In genomic region chr1:6365047-6365446, GRCh38 we compare ENCODE assay signal across 12 cellular contexts. TPM values are rescaled to one million over a fixed set of nuclear protein-coding genes. Genes with fewer than 3 reads are reported as not detected.
DNase-seq lines count a peak whose midpoint lies in the region; ATAC-seq, FAIRE-seq and TF ChIP-seq lines count a peak whose summit lies in the region.
"Had no signal": no experiment of that assay in that cellular context is flagged by ENCODE, and none has a peak within 500 bp of the region (broad histone marks: within the 10 kb centered on the region; RNA-seq: fewer than 3 reads in every experiment).

No MANE protein-coding gene starts in this region.

- ATAC-seq in PC-3 (peak; percentile 56), GM12878 (peak; percentile 65), HG03354 (IDR thresholded peaks at IDR 0.05; ENCODE audit: poor library complexity, severe bottlenecking, unreplicated experiment) (no peak)
- ATAC-seq: gastrocnemius medialis, left colon had no signal

- H3K9ac ChIP-seq in PC-3 (ENCODE audit: low read length) (no peak overlapping the region), GM12878 (ENCODE audit: control insufficient read depth, insufficient read depth, low read length) (no peak overlapping the region)

- RAD21 ChIA-PET in GM12878 (lab: Charles Lee; ENCODE audit: unreplicated experiment), result no interaction called here

- no peak overlapping the region for H3K4me2 ChIP-seq in PC-3 (ENCODE audit: low read length)
- no peak overlapping the region for H3K4me2 ChIP-seq in GM12878 (ENCODE audit: control insufficient read depth, insufficient read depth)

- H3K4me1 ChIP-seq in PC-3 (ENCODE audit: insufficient read depth, low read length) (no peaks in the 10 kb centered on the region), GM12878 (ENCODE audit: control insufficient read depth, insufficient read depth, low read length) (peaks cover 7% of the 10 kb centered on the region), ascending aorta (peaks cover 1 to 24% of the 10 kb centered on the region in 2 donors)
- H3K4me1 ChIP-seq: gastrocnemius medialis had no signal

- H3K27me3 ChIP-seq in PC-3 (ENCODE audit: low read length), result no peaks in the 10 kb centered on the region
- no peaks in the 10 kb centered on the region for H3K27me3 ChIP-seq in GM12878 (replicated peaks in 1 of 2; ENCODE audit: control insufficient read depth in 2 of 2, insufficient read depth in 2 of 2, low read length in 1 of 2)
- H3K27me3 ChIP-seq in ascending aorta, result no peaks in the 10 kb centered on the region
- H3K27me3 ChIP-seq: gastrocnemius medialis had no signal

- POLR2A ChIA-PET in PC-3 (lab: Charles Lee; ENCODE audit: unreplicated experiment) (no interaction called here), GM12878 (lab: Charles Lee) (interaction anchor here (0.7 kb wide), 1 partner anchor 30 kb away, joined by 6 read pairs; no protein-coding TSS in a partner anchor)

- CTCF ChIA-PET in PC-3 (lab: Charles Lee) (interaction anchor here (0.7 kb wide), 1 partner anchor 37 kb away, joined by 3 read pairs; no protein-coding TSS in a partner anchor), GM12878 (lab: Yijun Ruan, JAX) (interaction anchor here (15.2 kb wide), 1 partner anchor 34 kb away, joined by 276 read pairs; the partner anchor contains the start of gene ACOT7)

- no peak for TF ChIP-seq CTCF in PC-3 (conservative IDR thresholded peaks at IDR 0.05; ENCODE audit: low read depth, low read length)
- TF ChIP-seq CTCF in GM12878 (IDR thresholded peaks at IDR 0.05 in 2 of 3, conservative IDR thresholded peaks at IDR 0.05 in 1 of 3; ENCODE audit: control insufficient read depth in 2 of 3, extremely low read depth in 1 of 3, insufficient read depth in 1 of 3, low read depth in 3 of 3, low read length in 3 of 3), result no peak
- TF ChIP-seq CTCF in lower leg skin (IDR thresholded peaks at IDR 0.05), result no peak
- TF ChIP-seq CTCF in ascending aorta (IDR thresholded peaks at IDR 0.05), result no peak

- H2AFZ ChIP-seq in PC-3 (ENCODE audit: low read length), result no peak overlapping the region
- no peak overlapping the region for H2AFZ ChIP-seq in GM12878 (ENCODE audit: control insufficient read depth, low read depth, low read length)

- DNase-seq in PC-3, result peak; percentile 29
- DNase-seq in activated CD4-positive, alpha-beta T cell treated with anti-CD3 and anti-CD28 coated beads, Interleukin-2, amount 10 ng/mL, durations not matched to agents 24 days and 14 days, result peak; percentile 80
- DNase-seq in GM12878 (ENCODE audit: low read depth, low spot score), result no peak
- peak; percentile 18 for DNase-seq in stimulated activated CD4-positive, alpha-beta T cell treated with anti-CD3 and anti-CD28 coated beads, Interleukin-2, amount 100 ng/mL, for 4 hours (ENCODE audit: low read depth)
- no peak for DNase-seq in lower leg skin (ENCODE audit: low spot score in 2 of 2)
- DNase-seq in D341Med (ENCODE audit: low spot score), result no peak
- no peak for DNase-seq in ascending aorta (ENCODE audit: low spot score in 2 of 2)
- DNase-seq: cortex of kidney, gastrocnemius medialis, left colon, NCI-H1092 had no signal

- no peak for FAIRE-seq in GM12878 (lab: Jason Lieb, UNC)

- TF ChIP-seq POLR2A in GM12878 (IDR thresholded peaks at IDR 0.05; ENCODE audit: low read depth, low read length) (no peak), lower leg skin (IDR thresholded peaks at IDR 0.05) (no peak)

- no peaks in the 10 kb centered on the region for H3F3A ChIP-seq in PC-3 (ENCODE audit: low read length, unreplicated experiment)

- H3K27me3 Mint-ChIP-seq in activated CD4-positive, alpha-beta T cell treated with anti-CD3 and anti-CD28 coated beads, Interleukin-2, amount 10 ng/mL, durations not matched to agents 24 days and 14 days, result no peaks in the 10 kb centered on the region

- H3K27ac ChIP-seq in PC-3 (ENCODE audit: low read length) (no peak overlapping the region), GM12878 (ENCODE audit: control insufficient read depth, insufficient read depth) (no peak overlapping the region), ascending aorta (no peak overlapping the region)
- H3K27ac ChIP-seq: gastrocnemius medialis had no signal

- peak overlapping the region; percentile 14 for H3K27ac Mint-ChIP-seq in activated CD4-positive, alpha-beta T cell treated with anti-CD3 and anti-CD28 coated beads, Interleukin-2, amount 10 ng/mL, durations not matched to agents 24 days and 14 days

- H3K36me3 Mint-ChIP-seq in activated CD4-positive, alpha-beta T cell treated with anti-CD3 and anti-CD28 coated beads, Interleukin-2, amount 10 ng/mL, durations not matched to agents 24 days and 14 days (ENCODE audit: low read depth), result peaks cover 17% of the 10 kb centered on the region

- peaks cover 23% of the 10 kb centered on the region for H3K4me1 Mint-ChIP-seq in activated CD4-positive, alpha-beta T cell treated with anti-CD3 and anti-CD28 coated beads, Interleukin-2, amount 10 ng/mL, durations not matched to agents 24 days and 14 days

- BruUV-seq in PC-3 (replicated peaks; lab: Mats Ljungman, UMichigan) (no TSS peak), GM12878 (replicated peaks; lab: Mats Ljungman, UMichigan) (no TSS peak)

- intact Hi-C loops in PC-3 (cut with micrococcal nuclease), result no loop called here
- intact Hi-C loops in activated CD4-positive, alpha-beta T cell treated with anti-CD3 and anti-CD28 coated beads, Interleukin-2, amount 10 ng/mL, durations not matched to agents 24 days and 14 days (cut with micrococcal nuclease), result no loop called here
- intact Hi-C loops in GM12878 (cut with micrococcal nuclease; ENCODE audit: unreplicated experiment), result no loop called here
- intact Hi-C loops in lower leg skin (cut with DNase I; ENCODE audit: low total_unique reads), result loop anchor here (5.0 kb wide), 1 partner anchor 42 kb away; no protein-coding TSS in a partner anchor
- intact Hi-C loops in ascending aorta (cut with DNase I), result no loop called here

- H4K20me1 ChIP-seq in PC-3 (ENCODE audit: low read length), result no peaks in the 10 kb centered on the region
- no peaks in the 10 kb centered on the region for H4K20me1 ChIP-seq in GM12878 (ENCODE audit: control insufficient read depth, insufficient read depth)

- no peaks in the 10 kb centered on the region for H3K9me2 ChIP-seq in PC-3 (replicated peaks; ENCODE audit: low read length)

- no peak for TF ChIP-seq RAD21 in GM12878 (IDR thresholded peaks at IDR 0.05; ENCODE audit: insufficient read depth, low read depth, low read length)

- SMC1A ChIA-PET in GM12878 (lab: Charles Lee; ENCODE audit: uncharacterized antibody, unreplicated experiment), result no interaction called here

- 64% methylated on average over 5 of the region's 5 CpGs for WGBS in GM12878 (ENCODE audit: insufficient coverage, insufficient replicate concordance, low lambda C conversion rate, missing lambda C conversion rate)
- 45 to 65% methylated on average over 5 of the region's 5 CpGs for WGBS in lower leg skin, 2 donors

- H3K79me2 ChIP-seq in PC-3 (ENCODE audit: low read length), result peaks cover 49% of the 10 kb centered on the region
- peaks cover 8% of the 10 kb centered on the region for H3K79me2 ChIP-seq in GM12878 (ENCODE audit: control insufficient read depth, insufficient read depth, low read length)

- H3K9me3 ChIP-seq in PC-3 (ENCODE audit: low read length), result no peaks in the 10 kb centered on the region
- peaks cover 5% of the 10 kb centered on the region; the same call in 1 of the 3 replicates for H3K9me3 ChIP-seq in GM12878 (replicated peaks; ENCODE audit: control insufficient read depth, insufficient read depth, low read length)
- no peaks in the 10 kb centered on the region for H3K9me3 ChIP-seq in ascending aorta
- H3K9me3 ChIP-seq: gastrocnemius medialis had no signal

- no peak for TF ChIP-seq EP300 in GM12878 (IDR thresholded peaks at IDR 0.05; ENCODE audit: borderline replicate concordance in 1 of 2, control insufficient read depth in 1 of 2, low read depth in 2 of 2, low read length in 2 of 2)

- H3K36me3 ChIP-seq in PC-3 (ENCODE audit: low read depth, low read length) (no peaks in the 10 kb centered on the region; the same call in 1 of the 2 replicates), GM12878 (ENCODE audit: control insufficient read depth in 2 of 2, insufficient read depth in 2 of 2, low read length in 1 of 2) (peaks cover 0 to 5% of the 10 kb centered on the region in 2 experiments; a peak in 1 of 4 replicates), ascending aorta (no peaks in the 10 kb centered on the region)
- H3K36me3 ChIP-seq: gastrocnemius medialis had no signal

- no peak overlapping the region for H3K4me3 ChIP-seq in PC-3 (ENCODE audit: low read length)
- no peak overlapping the region for H3K4me3 ChIP-seq in GM12878
- H3K4me3 ChIP-seq in lower leg skin (ENCODE audit: low read depth, poor library complexity, severe bottlenecking), result no peak overlapping the region
- no peak overlapping the region for H3K4me3 ChIP-seq in ascending aorta
- H3K4me3 ChIP-seq: gastrocnemius medialis had no signal

- H3K9me3 Mint-ChIP-seq in activated CD4-positive, alpha-beta T cell treated with anti-CD3 and anti-CD28 coated beads, Interleukin-2, amount 10 ng/mL, durations not matched to agents 24 days and 14 days, result no peaks in the 10 kb centered on the region

- peak overlapping the region; percentile 1 for H3K4me3 Mint-ChIP-seq in activated CD4-positive, alpha-beta T cell treated with anti-CD3 and anti-CD28 coated beads, Interleukin-2, amount 10 ng/mL, durations not matched to agents 24 days and 14 days

- in situ Hi-C loops in GM12878 (cut with MboI), result no loop called here

RNA-seq across cellular contexts. Expression of gene ACOT7, which starts 28.5 kb away (rescaled TPM):
- total RNA-seq in PC-3 (2014; rRNA removed) (164 and 165 TPM in 2 replicates), GM12878 (2014; rRNA removed) (46.8 and 58.7 TPM in 2 replicates), GM12878 (2014; rRNA removed; fragmentation: Illumina TruSeq; extraction: Trizol) (26.2 and 26.6 TPM in 2 replicates), GM12878 (2021) (96.9 and 106 TPM in 2 replicates), lower leg skin (10 to 100 TPM; 21.1 to 27.7 (median 24.6) TPM), ascending aorta (16.1 TPM)
- total RNA-seq in activated CD4-positive, alpha-beta T cell treated with anti-CD3 and anti-CD28 coated beads, Interleukin-2, amount 10 ng/mL, durations not matched to agents 24 days and 14 days, result 133 and 136 TPM in 2 replicates
- 10.4 and 10.7 TPM in 2 replicates for total RNA-seq in GM12878 (2013; cell fraction: nucleolus; rRNA removed)
- 21.4 TPM for polyA plus RNA-seq in GM12878 (2011; ENCODE audit: low read depth)
- polyA plus RNA-seq in GM12878 (2011; rRNA removed) (25.1 and 63.8 TPM in 2 replicates), GM12878 (2014; fragmentation: Illumina TruSeq; extraction: Trizol) (15.6 and 47.8 TPM in 2 replicates), GM12878 (2014; fragmentation: Nextera tagmentation; extraction: Ambion mirVana) (10 to 100 TPM in 1 of 2 experiments, 1 to 10 TPM in 1; 8.9 to 20.2 TPM), GM12878 (2014; rRNA removed) (91.3 and 95.0 TPM in 2 replicates), GM12878 (2016; fragmentation: Nextera tagmentation; extraction: Ambion mirVana) (100 to 1,000 TPM; 190 to 206 TPM)
- polyA plus RNA-seq in GM12878 (2011; cell fraction: cytosol; rRNA removed), result 78.3 and 91.7 TPM in 2 replicates
- 66.6 and 118 TPM in 2 replicates for polyA plus RNA-seq in GM12878 (2011; cell fraction: nucleus; rRNA removed)
- polyA plus RNA-seq in GM12878 (2012), result 40.9 and 50.2 TPM in 2 replicates
- 48.9 and 64.2 TPM in 2 replicates for polyA minus RNA-seq in GM12878 (2011; rRNA and poly(A)+ RNA removed)
- 20.3 and 20.8 TPM in 2 replicates for polyA minus RNA-seq in GM12878 (2011; cell fraction: cytosol; rRNA and poly(A)+ RNA removed)
- 9.7 and 21.4 TPM in 2 replicates for polyA minus RNA-seq in GM12878 (2011; cell fraction: nucleus; rRNA and poly(A)+ RNA removed)

RNA-seq across cellular contexts. Expression of gene HES2, which starts 54.7 kb away (rescaled TPM):
- total RNA-seq in PC-3 (2014; rRNA removed), result 41.0 and 42.9 TPM in 2 replicates
- 0.19 and 0.26 TPM in 2 replicates for total RNA-seq in activated CD4-positive, alpha-beta T cell treated with anti-CD3 and anti-CD28 coated beads, Interleukin-2, amount 10 ng/mL, durations not matched to agents 24 days and 14 days
- total RNA-seq in GM12878 (2013; cell fraction: nucleolus; rRNA removed), result 0.38 and 0.49 TPM in 2 replicates
- 0.16 and 0.28 TPM in 2 replicates for total RNA-seq in GM12878 (2014; rRNA removed)
- 0.13 and 0.14 TPM in 2 replicates for total RNA-seq in GM12878 (2014; rRNA removed; fragmentation: Illumina TruSeq; extraction: Trizol)
- 0.32 and 1.0 TPM in 2 replicates for total RNA-seq in GM12878 (2021)
- 0.38 TPM for polyA plus RNA-seq in GM12878 (2011; ENCODE audit: low read depth)
- 0.23 and 0.27 TPM in 2 replicates for polyA plus RNA-seq in GM12878 (2011; rRNA removed)
- polyA plus RNA-seq in GM12878 (2011; cell fraction: cytosol; rRNA removed), result 0.33 and 0.35 TPM in 2 replicates
- 0.26 and 0.43 TPM in 2 replicates for polyA plus RNA-seq in GM12878 (2011; cell fraction: nucleus; rRNA removed)
- 0.89 and 1.5 TPM in 2 replicates for polyA plus RNA-seq in GM12878 (2012)
- 0.13 and 0.16 TPM in 2 replicates for polyA plus RNA-seq in GM12878 (2014; fragmentation: Illumina TruSeq; extraction: Trizol)
- under 1 TPM; 0.13 TPM for polyA plus RNA-seq in GM12878 (2014; fragmentation: Nextera tagmentation; extraction: Ambion mirVana)
- 0.16 and 0.49 TPM in 2 replicates for polyA plus RNA-seq in GM12878 (2014; rRNA removed)
- polyA plus RNA-seq in GM12878 (2016; fragmentation: Nextera tagmentation; extraction: Ambion mirVana), result 1 to 10 TPM; 1.2 to 2.0 TPM
- polyA minus RNA-seq in GM12878 (2011; rRNA and poly(A)+ RNA removed), result 0.15 and 0.31 TPM in 2 replicates
- 0.62 TPM in 1 of 2 replicates, not detected in the other for polyA minus RNA-seq in GM12878 (2011; cell fraction: cytosol; rRNA and poly(A)+ RNA removed)
- 0.12 and 0.57 TPM in 2 replicates for polyA minus RNA-seq in GM12878 (2011; cell fraction: nucleus; rRNA and poly(A)+ RNA removed)
- total RNA-seq in lower leg skin, result 10 to 100 TPM; 15.4 to 47.7 (median 35.8) TPM
- not detected for total RNA-seq in ascending aorta

RNA-seq across cellular contexts. Expression of gene ESPN, which starts 59.5 kb away (rescaled TPM):
- total RNA-seq in PC-3 (2014; rRNA removed), result 11.1 and 14.1 TPM in 2 replicates
- 0.49 and 1.3 TPM in 2 replicates for total RNA-seq in activated CD4-positive, alpha-beta T cell treated with anti-CD3 and anti-CD28 coated beads, Interleukin-2, amount 10 ng/mL, durations not matched to agents 24 days and 14 days
- 0.59 and 1.2 TPM in 2 replicates for total RNA-seq in GM12878 (2013; cell fraction: nucleolus; rRNA removed)
- 0.44 TPM in 1 of 2 replicates, not detected in the other for total RNA-seq in GM12878 (2014; rRNA removed)
- not detected in 2 replicates for total RNA-seq in GM12878 (2014; rRNA removed; fragmentation: Illumina TruSeq; extraction: Trizol)
- 0.59 and 0.90 TPM in 2 replicates for total RNA-seq in GM12878 (2021)
- not detected for polyA plus RNA-seq in GM12878 (2011; ENCODE audit: low read depth)
- polyA plus RNA-seq in GM12878 (2011; rRNA removed), result 0.19 and 0.71 TPM in 2 replicates
- 0.43 and 0.60 TPM in 2 replicates for polyA plus RNA-seq in GM12878 (2011; cell fraction: cytosol; rRNA removed)
- 9.4 and 9.6 TPM in 2 replicates for polyA plus RNA-seq in GM12878 (2011; cell fraction: nucleus; rRNA removed)
- polyA plus RNA-seq in GM12878 (2012), result 0.51 and 0.54 TPM in 2 replicates
- polyA plus RNA-seq in GM12878 (2014; fragmentation: Illumina TruSeq; extraction: Trizol), result not detected in 2 replicates
- polyA plus RNA-seq in GM12878 (2014; fragmentation: Nextera tagmentation; extraction: Ambion mirVana), result not detected
- polyA plus RNA-seq in GM12878 (2014; rRNA removed), result 0.18 and 0.28 TPM in 2 replicates
- polyA plus RNA-seq in GM12878 (2016; fragmentation: Nextera tagmentation; extraction: Ambion mirVana), result not detected
- 1.8 TPM in 1 of 2 replicates, not detected in the other for polyA minus RNA-seq in GM12878 (2011; rRNA and poly(A)+ RNA removed)
- polyA minus RNA-seq in GM12878 (2011; cell fraction: cytosol; rRNA and poly(A)+ RNA removed), result 0.53 TPM in 1 of 2 replicates, not detected in the other
- 1.6 and 2.2 TPM in 2 replicates for polyA minus RNA-seq in GM12878 (2011; cell fraction: nucleus; rRNA and poly(A)+ RNA removed)
- 10 to 100 TPM; 27.5 to 64.3 (median 30.3) TPM for total RNA-seq in lower leg skin
- 2.2 TPM for total RNA-seq in ascending aorta

Comparison
In these comparisons a context has a peak if more than half of its experiments do, and no peak if none do; other contexts are left out.
1. DNase-seq: peak in PC-3 (single experiment), activated CD4-positive, alpha-beta T cell treated with anti-CD3 and anti-CD28 coated beads, Interleukin-2, amount 10 ng/mL, durations not matched to agents 24 days and 14 days (single experiment) and stimulated activated CD4-positive, alpha-beta T cell treated with anti-CD3 and anti-CD28 coated beads, Interleukin-2, amount 100 ng/mL, for 4 hours (single experiment); none in GM12878 (single experiment), lower leg skin (0 of 2), D341Med (single experiment) and ascending aorta (0 of 2).
2. RNA of gene HES2, which starts 54.7 kb away (total RNA-seq): 15.4 to 47.7 TPM in lower leg skin and 41.0 to 42.9 TPM in PC-3; 0.13 to 1.0 TPM in GM12878, 0.19 to 0.26 TPM in activated CD4-positive, alpha-beta T cell treated with anti-CD3 and anti-CD28 coated beads, Interleukin-2, amount 10 ng/mL, durations not matched to agents 24 days and 14 days and not detected in ascending aorta (single experiment); every median in the first group is over 4 times any median in the second.